Comparison of ENCODE assay signal across 1 cellular context in the genomic region with DNA sequence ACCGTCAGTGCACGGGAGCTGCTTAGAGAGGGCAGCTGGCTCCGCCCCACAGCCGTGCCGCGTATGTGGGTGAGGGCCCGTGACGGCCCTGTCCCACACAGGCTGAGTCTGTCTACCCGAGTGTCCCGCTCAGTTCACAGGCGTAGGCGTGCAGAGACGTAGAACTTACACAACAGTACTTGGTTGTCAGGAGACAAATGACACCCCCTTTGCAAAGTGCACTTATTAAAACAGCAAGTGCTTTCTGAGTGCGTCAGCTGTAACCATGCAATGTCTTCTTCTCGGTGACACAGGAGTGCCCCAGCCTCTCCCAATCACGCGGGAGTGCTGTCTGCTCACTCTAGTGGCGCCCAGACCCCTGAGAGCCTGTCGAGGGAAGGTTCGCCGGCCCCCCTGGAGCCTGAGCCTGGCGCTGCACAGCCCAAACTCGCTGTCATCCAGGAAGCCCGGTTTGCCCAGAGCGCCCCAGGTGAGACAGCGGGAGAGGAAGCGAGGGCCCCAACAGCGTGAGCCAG.
TF ChIP-seq lines count a peak whose summit lies in the region.

No MANE protein-coding gene starts in this region.

TF ChIP-seq in WTC11, 78 proteins besides CTCF, POLR2A, EP300 and RAD21 (continued from another document):
- TF ChIP-seq, protein P1, sequence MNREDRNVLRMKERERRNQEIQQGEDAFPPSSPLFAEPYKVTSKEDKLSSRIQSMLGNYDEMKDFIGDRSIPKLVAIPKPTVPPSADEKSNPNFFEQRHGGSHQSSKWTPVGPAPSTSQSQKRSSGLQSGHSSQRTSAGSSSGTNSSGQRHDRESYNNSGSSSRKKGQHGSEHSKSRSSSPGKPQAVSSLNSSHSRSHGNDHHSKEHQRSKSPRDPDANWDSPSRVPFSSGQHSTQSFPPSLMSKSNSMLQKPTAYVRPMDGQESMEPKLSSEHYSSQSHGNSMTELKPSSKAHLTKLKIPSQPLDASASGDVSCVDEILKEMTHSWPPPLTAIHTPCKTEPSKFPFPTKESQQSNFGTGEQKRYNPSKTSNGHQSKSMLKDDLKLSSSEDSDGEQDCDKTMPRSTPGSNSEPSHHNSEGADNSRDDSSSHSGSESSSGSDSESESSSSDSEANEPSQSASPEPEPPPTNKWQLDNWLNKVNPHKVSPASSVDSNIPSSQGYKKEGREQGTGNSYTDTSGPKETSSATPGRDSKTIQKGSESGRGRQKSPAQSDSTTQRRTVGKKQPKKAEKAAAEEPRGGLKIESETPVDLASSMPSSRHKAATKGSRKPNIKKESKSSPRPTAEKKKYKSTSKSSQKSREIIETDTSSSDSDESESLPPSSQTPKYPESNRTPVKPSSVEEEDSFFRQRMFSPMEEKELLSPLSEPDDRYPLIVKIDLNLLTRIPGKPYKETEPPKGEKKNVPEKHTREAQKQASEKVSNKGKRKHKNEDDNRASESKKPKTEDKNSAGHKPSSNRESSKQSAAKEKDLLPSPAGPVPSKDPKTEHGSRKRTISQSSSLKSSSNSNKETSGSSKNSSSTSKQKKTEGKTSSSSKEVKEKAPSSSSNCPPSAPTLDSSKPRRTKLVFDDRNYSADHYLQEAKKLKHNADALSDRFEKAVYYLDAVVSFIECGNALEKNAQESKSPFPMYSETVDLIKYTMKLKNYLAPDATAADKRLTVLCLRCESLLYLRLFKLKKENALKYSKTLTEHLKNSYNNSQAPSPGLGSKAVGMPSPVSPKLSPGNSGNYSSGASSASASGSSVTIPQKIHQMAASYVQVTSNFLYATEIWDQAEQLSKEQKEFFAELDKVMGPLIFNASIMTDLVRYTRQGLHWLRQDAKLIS (CRISPR knock-in tag; IDR thresholded peaks at IDR 0.05; ENCODE audit: borderline replicate concordance), result no peak
- no peak for TF ChIP-seq ESRRA (CRISPR knock-in tag; IDR thresholded peaks at IDR 0.05; ENCODE audit: borderline replicate concordance)
- TF ChIP-seq, protein P2, sequence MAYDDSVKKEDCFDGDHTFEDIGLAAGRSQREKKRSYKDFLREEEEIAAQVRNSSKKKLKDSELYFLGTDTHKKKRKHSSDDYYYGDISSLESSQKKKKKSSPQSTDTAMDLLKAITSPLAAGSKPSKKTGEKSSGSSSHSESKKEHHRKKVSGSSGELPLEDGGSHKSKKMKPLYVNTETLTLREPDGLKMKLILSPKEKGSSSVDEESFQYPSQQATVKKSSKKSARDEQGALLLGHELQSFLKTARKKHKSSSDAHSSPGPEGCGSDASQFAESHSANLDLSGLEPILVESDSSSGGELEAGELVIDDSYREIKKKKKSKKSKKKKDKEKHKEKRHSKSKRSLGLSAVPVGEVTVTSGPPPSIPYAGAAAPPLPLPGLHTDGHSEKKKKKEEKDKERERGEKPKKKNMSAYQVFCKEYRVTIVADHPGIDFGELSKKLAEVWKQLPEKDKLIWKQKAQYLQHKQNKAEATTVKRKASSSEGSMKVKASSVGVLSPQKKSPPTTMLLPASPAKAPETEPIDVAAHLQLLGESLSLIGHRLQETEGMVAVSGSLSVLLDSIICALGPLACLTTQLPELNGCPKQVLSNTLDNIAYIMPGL (CRISPR knock-in tag; IDR thresholded peaks at IDR 0.05), result no peak
